12 cellular contexts compared by ENCODE assay signal in the genomic region with DNA sequence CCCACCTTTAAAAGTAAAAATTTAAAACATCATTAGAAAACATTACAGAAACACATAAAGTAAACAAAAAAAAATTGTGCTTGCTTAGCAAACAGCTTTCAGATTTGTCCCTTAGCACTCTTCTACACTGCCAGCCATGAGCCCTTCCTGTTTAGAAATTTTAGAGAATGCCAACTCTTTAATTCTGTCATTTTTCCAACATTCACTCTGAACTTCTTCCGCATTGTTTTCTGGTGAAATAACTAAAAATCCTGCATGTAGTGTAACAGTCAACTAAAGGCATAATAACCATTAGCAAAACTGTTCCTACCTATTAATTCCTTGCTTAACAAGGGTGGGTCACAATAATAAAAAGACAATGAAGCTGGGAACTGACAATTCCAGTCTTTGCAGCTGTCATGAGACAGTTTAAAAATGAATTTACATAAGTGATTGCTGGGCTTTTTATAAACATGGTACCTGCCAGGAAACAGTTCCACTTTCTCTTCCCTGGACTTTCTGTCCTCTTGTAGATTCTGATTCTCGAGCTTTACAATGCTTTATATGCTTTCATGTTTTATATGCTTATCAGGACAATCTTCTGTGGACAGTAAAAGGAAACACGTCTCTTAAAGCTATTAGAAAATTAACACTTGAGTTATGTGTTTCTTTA. TPM values are rescaled to one million over a fixed set of nuclear protein-coding genes. Genes with fewer than 3 reads are reported as not detected.
DNase-seq lines count a peak whose midpoint lies in the region; ATAC-seq, FAIRE-seq and TF ChIP-seq lines count a peak whose summit lies in the region.
"Had no signal": no experiment of that assay in that cellular context is flagged by ENCODE, and none has a peak within 500 bp of the region (broad histone marks: within the 10 kb centered on the region; RNA-seq: fewer than 3 reads in every experiment).

No MANE protein-coding gene starts in this region.

- no peaks in the 10 kb centered on the region for H3K9me3 ChIP-seq in keratinocyte (ENCODE audit: control insufficient read depth, low read depth, low read length)
- no peaks in the 10 kb centered on the region for H3K9me3 ChIP-seq in skeletal muscle satellite cell (replicated peaks; ENCODE audit: low read length)

- no peak overlapping the region for H2AFZ ChIP-seq in keratinocyte (ENCODE audit: control insufficient read depth, low read length)

- H3K4me1 ChIP-seq in keratinocyte (ENCODE audit: control insufficient read depth, extremely low read depth, insufficient read depth, low read length) (peaks cover 41% of the 10 kb centered on the region), skeletal muscle satellite cell (ENCODE audit: control insufficient read depth, insufficient read depth, low read length) (peaks cover 42% of the 10 kb centered on the region)

- FAIRE-seq in bronchial epithelial cell (lab: Jason Lieb, UNC) (no peak), keratinocyte (lab: Jason Lieb, UNC) (no peak)

- H3K4me2 ChIP-seq in keratinocyte (ENCODE audit: control insufficient read depth, extremely low read depth, insufficient read depth, low read depth, low read length), result peak overlapping the region; percentile 88
- H3K4me2 ChIP-seq in skeletal muscle satellite cell (ENCODE audit: low read length), result peak overlapping the region; percentile 68

- H3K79me2 ChIP-seq in keratinocyte (ENCODE audit: control insufficient read depth, insufficient read depth, low read length), result peaks cover 100% of the 10 kb centered on the region

- peak; percentile 69 for DNase-seq in HT-29 (ENCODE audit: low spot score)
- peak; percentile 43 for DNase-seq in bronchial epithelial cell (ENCODE audit: low read depth)
- no peak for DNase-seq in keratinocyte (ENCODE audit: low read depth, low spot score)
- no peak for DNase-seq in NCI-H345 (lab: John Stamatoyannopoulos, UW)
- no peak for DNase-seq in erythroblast (lab: John Stamatoyannopoulos, UW)
- no peak for DNase-seq in NCI-H2196 (lab: John Stamatoyannopoulos, UW; ENCODE audit: unreplicated experiment)
- DNase-seq: activated CD4-positive, alpha-beta memory T cell treated with anti-CD3 and anti-CD28 coated beads for 36 hours; activated naive CD8-positive, alpha-beta T cell treated with anti-CD3 and anti-CD28 coated beads, Interleukin-2, amount 50 U/mL, for 24 hours; NCI-H2171; stimulated activated CD4-positive, alpha-beta T cell treated with anti-CD3 and anti-CD28 coated beads, Interleukin-2, amount 100 ng/mL, for 24 hours had no signal

- peaks cover 3% of the 10 kb centered on the region for H3K36me3 ChIP-seq in bronchial epithelial cell (ENCODE audit: control insufficient read depth, insufficient read depth, low read length)
- H3K36me3 ChIP-seq in keratinocyte (ENCODE audit: control insufficient read depth in 2 of 2, extremely low read depth in 1 of 2, insufficient read depth in 2 of 2, low read length in 2 of 2), result no peaks in the 10 kb centered on the region
- peaks cover 8% of the 10 kb centered on the region for H3K36me3 ChIP-seq in skeletal muscle satellite cell (ENCODE audit: insufficient read depth, low read length)

- no peak for TF ChIP-seq POLR2A in erythroblast (IDR thresholded peaks at IDR 0.05; ENCODE audit: low read length)

- H3K4me3 ChIP-seq in bronchial epithelial cell (ENCODE audit: low read depth, low read length), result no peak overlapping the region
- no peak overlapping the region for H3K4me3 ChIP-seq in keratinocyte (ENCODE audit: control insufficient read depth in 2 of 3, extremely low read depth in 1 of 3, insufficient read depth in 2 of 3, low read depth in 1 of 3, low read length in 3 of 3)
- H3K4me3 ChIP-seq in skeletal muscle satellite cell (ENCODE audit: low read length), result no peak overlapping the region

- dilution Hi-C loops in keratinocyte (cut with MboI; ENCODE audit: extremely low pct_ligation_motif_present, low sequenced_read_pairs), result no loop called here

- TF ChIP-seq CTCF in bronchial epithelial cell (IDR thresholded peaks at IDR 0.05; ENCODE audit: insufficient read depth, low read length, severe bottlenecking) (no peak), keratinocyte (optimal IDR thresholded peaks at IDR 0.05 in 1 of 3, IDR thresholded peaks at IDR 0.05 in 1 of 3, conservative IDR thresholded peaks at IDR 0.05 in 1 of 3; ENCODE audit: extremely low read depth in 1 of 3, insufficient read depth in 2 of 3, low read length in 3 of 3) (no peak)

- no peak overlapping the region for H3K9ac ChIP-seq in keratinocyte (ENCODE audit: control insufficient read depth, extremely low read depth, insufficient read depth, low read length)
- peak overlapping the region; percentile 26 for H3K9ac ChIP-seq in skeletal muscle satellite cell (ENCODE audit: low read depth, low read length)

- H4K20me1 ChIP-seq in keratinocyte (ENCODE audit: control insufficient read depth, extremely low read depth, insufficient read depth, low read length), result peaks cover 13% of the 10 kb centered on the region

- H3K27me3 ChIP-seq in bronchial epithelial cell (ENCODE audit: control insufficient read depth, insufficient read depth, low read length), result no peaks in the 10 kb centered on the region
- H3K27me3 ChIP-seq in keratinocyte (ENCODE audit: control insufficient read depth, extremely low read depth, insufficient read depth, low read length), result no peaks in the 10 kb centered on the region
- no peaks in the 10 kb centered on the region for H3K27me3 ChIP-seq in skeletal muscle satellite cell (ENCODE audit: control insufficient read depth, insufficient read depth, low read length)

- ATAC-seq in HG03135 (IDR thresholded peaks at IDR 0.05; ENCODE audit: unreplicated experiment), result no peak
- ATAC-seq: activated naive CD8-positive, alpha-beta T cell treated with anti-CD3 and anti-CD28 coated beads, Interleukin-2, amount 50 U/mL, for 24 hours had no signal

- peak overlapping the region; percentile 91 for H3K27ac ChIP-seq in keratinocyte (ENCODE audit: control insufficient read depth, insufficient read depth, low read length)

- peaks cover 4% of the 10 kb centered on the region for H3K9me1 ChIP-seq in keratinocyte (ENCODE audit: control insufficient read depth, extremely low read depth, insufficient read depth, low read length)

RNA-seq across cellular contexts. Expression of gene GNG12, which starts 19.0 kb away (rescaled TPM):
- total RNA-seq in HT-29 (2014; rRNA removed; shearing (Covaris generic)), result 31.1 and 32.1 TPM in 2 replicates
- total RNA-seq in bronchial epithelial cell, result 75.3 and 88.3 TPM in 2 replicates
- 147 to 208 TPM (median 148 TPM) in 3 replicates for polyA plus RNA-seq in keratinocyte
- 16.4 TPM for polyA plus RNA-seq in keratinocyte (2011; ENCODE audit: low read depth)
- 140 and 266 TPM in 2 replicates for polyA plus RNA-seq in keratinocyte (2011; cell fraction: cytosol; rRNA removed)
- 81.5 and 104 TPM in 2 replicates for polyA plus RNA-seq in keratinocyte (2011; cell fraction: nucleus; rRNA removed)
- polyA plus RNA-seq in keratinocyte (2012; ENCODE audit: low replicate concordance), result 54.5 and 130 TPM in 2 replicates
- 107 to 201 TPM (median 132 TPM) in 3 replicates for polyA minus RNA-seq in keratinocyte
- 149 TPM for polyA minus RNA-seq in keratinocyte (2011; cell fraction: cytosol; rRNA and poly(A)+ RNA removed)
- 61.2 and 122 TPM in 2 replicates for polyA minus RNA-seq in keratinocyte (2011; cell fraction: nucleus; rRNA and poly(A)+ RNA removed)
- total RNA-seq in skeletal muscle satellite cell (2012; rRNA removed), result 158 and 208 TPM in 2 replicates

Comparison
In these comparisons a context has a peak if more than half of its experiments do, and no peak if none do; other contexts are left out.
1. DNase-seq: peak in HT-29 (single experiment) and bronchial epithelial cell (single experiment); none in keratinocyte (single experiment), NCI-H345 (single experiment), erythroblast (0 of 2) and NCI-H2196 (single experiment).